10 cellular contexts compared by ENCODE assay signal in the genomic region with DNA sequence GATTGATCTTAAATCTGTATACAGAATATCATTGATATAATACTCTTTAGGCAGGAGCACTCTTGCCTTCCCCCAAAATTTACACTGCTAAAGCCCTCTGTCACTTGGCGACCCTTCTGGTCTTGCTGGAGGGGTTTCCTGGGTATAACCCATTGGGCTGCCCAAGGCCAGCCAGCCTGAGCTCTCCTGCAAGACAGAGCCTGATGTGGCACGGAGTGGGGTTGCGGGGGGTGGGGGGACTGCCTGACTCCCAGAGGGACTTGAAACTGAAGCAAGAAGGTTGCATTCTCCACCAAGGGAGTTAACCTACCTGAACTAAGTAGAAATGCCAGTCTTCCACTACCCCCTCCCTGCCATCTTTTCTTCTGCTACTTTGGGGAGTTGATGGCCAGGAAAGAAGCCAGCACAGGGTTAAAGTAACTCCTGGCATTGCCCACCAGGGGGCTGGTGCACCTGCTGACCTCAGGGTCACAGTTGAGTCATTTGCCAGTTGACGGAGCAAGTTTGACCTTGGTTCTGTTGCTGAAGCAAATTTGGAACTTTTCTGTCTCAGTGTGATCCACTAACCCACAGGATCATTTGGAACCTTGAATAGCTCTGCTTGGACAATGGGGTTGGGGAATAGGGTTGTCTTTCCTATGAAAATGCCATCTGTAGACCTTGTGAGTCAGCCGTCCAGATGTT.
A peak's percentile ranks its signal among the peaks of the same experiment; 100 is the strongest.
DNase-seq lines count a peak whose midpoint lies in the region; TF ChIP-seq lines count a peak whose summit lies in the region.
"Had no signal": no experiment of that assay in that cellular context is flagged by ENCODE, and none has a peak within 500 bp of the region (broad histone marks: within the 10 kb centered on the region; RNA-seq: fewer than 3 reads in every experiment).

No MANE protein-coding gene starts in this region.

- TF ChIP-seq CTCF in KMS-11 (conservative IDR thresholded peaks at IDR 0.05; ENCODE audit: low read depth, low read length) = peak; percentile 49
- TF ChIP-seq CTCF in cardiac fibroblast (IDR thresholded peaks at IDR 0.05; ENCODE audit: low read depth, low read length) = peak; percentile 31
- peak; percentile 42 for TF ChIP-seq CTCF in retinal pigment epithelial cell (conservative IDR thresholded peaks at IDR 0.05; ENCODE audit: low read depth, low read length)

- no peaks in the 10 kb centered on the region for H3K9me3 Mint-ChIP-seq in immature natural killer cell

- H3K27me3 ChIP-seq in KMS-11 (ENCODE audit: insufficient read depth, low read depth) = no peaks in the 10 kb centered on the region
- H3K27me3 ChIP-seq: right lobe of liver had no signal

- no peaks in the 10 kb centered on the region for H3K79me2 ChIP-seq in KMS-11 (ENCODE audit: insufficient read depth, low read depth)

- no peak overlapping the region for H2AFZ ChIP-seq in KMS-11 (ENCODE audit: low read depth)

- no peaks in the 10 kb centered on the region for H3K4me1 ChIP-seq in KMS-11 (ENCODE audit: low read depth, poor library complexity, severe bottlenecking)

- H3K9ac ChIP-seq in KMS-11 = no peak overlapping the region

- peaks cover 23 to 37% of the 10 kb centered on the region in 2 donors for H3K4me1 Mint-ChIP-seq in immature natural killer cell

- DNase-seq in activated CD8-positive, alpha-beta memory T cell treated with anti-CD3 and anti-CD28 coated beads, Interleukin-2, amount 50 U/mL, for 48 hours = peak; percentile 53
- no peak for DNase-seq in activated CD8-positive, alpha-beta memory T cell treated with anti-CD3 and anti-CD28 coated beads, Interleukin-2, amount 50 U/mL, for 4 hours
- DNase-seq in cardiac fibroblast (ENCODE audit: low read depth in 2 of 2) (no peak), retinal pigment epithelial cell (ENCODE audit: low read depth) (no peak), immature natural killer cell (no peak), globus pallidus (ENCODE audit: low spot score) (no peak), GF-D8 (lab: John Stamatoyannopoulos, UW) (no peak)
- DNase-seq: MV-4-11, right lobe of liver had no signal

- no peak overlapping the region for H3K27ac ChIP-seq in KMS-11
- H3K27ac ChIP-seq: right lobe of liver had no signal

- H3K36me3 ChIP-seq in KMS-11 (ENCODE audit: insufficient read depth) = peaks cover 8% of the 10 kb centered on the region; the same call in 1 of the 2 replicates

- H4K20me1 ChIP-seq in KMS-11 (ENCODE audit: insufficient read depth) = no peaks in the 10 kb centered on the region

- H3K27me3 Mint-ChIP-seq in immature natural killer cell (ENCODE audit: low read depth in 3 of 3) = peaks cover 0 to 10% (median 6%) of the 10 kb centered on the region in 3 donors

- peaks cover 14 to 44% (median 18%) of the 10 kb centered on the region in 3 donors for H3K36me3 Mint-ChIP-seq in immature natural killer cell

- no peak overlapping the region for H3K4me2 ChIP-seq in KMS-11

- no peak overlapping the region for H3K4me3 Mint-ChIP-seq in immature natural killer cell

- peak overlapping the region in 1 of 6 donors; percentile 40 for H3K27ac Mint-ChIP-seq in immature natural killer cell

- H3K4me3 ChIP-seq in KMS-11 (IDR thresholded peaks at IDR 0.05; ENCODE audit: insufficient read depth, low read depth, low read length) (no peak overlapping the region), cardiac fibroblast (replicated peaks in 1 of 2; ENCODE audit: low read depth in 2 of 2, low read length in 2 of 2) (no peak overlapping the region), retinal pigment epithelial cell (ENCODE audit: low read length) (no peak overlapping the region)
- H3K4me3 ChIP-seq: right lobe of liver had no signal
